Comparison of ENCODE assay signal across 8 cellular contexts in genomic region chr20:56391596-56392281, GRCh38. TPM values are rescaled to one million over a fixed set of nuclear protein-coding genes. Genes with fewer than 3 reads are reported as not detected.
DNase-seq lines count a peak whose midpoint lies in the region; ATAC-seq and TF ChIP-seq lines count a peak whose summit lies in the region.

TSS of gene AURKA (minus strand) at chr20:56392215. CDS start at chr20:56388197, 4,018 bp downstream.

- POLR2A ChIA-PET in HEK293 (lab: Yijun Ruan, JAX): interaction anchor here (0.6 to 2.4 kb wide), 13 partner anchors 9 to 238 kb away, joined by 3 to 31 read pairs (median 3); partner anchors contain the start of genes FAM210B and RTF2

- TF ChIP-seq CTCF in HEK293 (tag by site-specific recombination; IDR thresholded peaks at IDR 0.05): no peak

- H3K4me3 Mint-ChIP-seq in naive B cell: peak within 1 kb of the TSS in 1 of 8 donors; percentile 41

- no peaks in the 10 kb centered on the region for H3K9me3 ChIP-seq in HEK293 (ENCODE audit: control insufficient read depth, insufficient read depth, low read depth, low read length)
- no peaks in the 10 kb centered on the region for H3K9me3 ChIP-seq in NT2/D1 (ENCODE audit: insufficient read depth, low read length)
- H3K9me3 ChIP-seq in effector memory CD4-positive, alpha-beta T cell (ENCODE audit: control insufficient read depth, low read length): no peaks in the 10 kb centered on the region

- peaks cover 8 to 27% of the 10 kb centered on the region in 2 donors for H3K36me3 Mint-ChIP-seq in naive B cell

- H3K27me3 ChIP-seq in NT2/D1 (ENCODE audit: insufficient read depth, insufficient read length): no peaks in the 10 kb centered on the region
- no peaks in the 10 kb centered on the region for H3K27me3 ChIP-seq in effector memory CD4-positive, alpha-beta T cell (replicated peaks; ENCODE audit: control insufficient read depth, insufficient read depth, low read length, poor library complexity, severe bottlenecking)

- peak within 1 kb of the TSS; percentile 88 for H3K4me3 ChIP-seq in HEK293 (ENCODE audit: low read depth, low read length)
- H3K4me3 ChIP-seq in NT2/D1 (ENCODE audit: insufficient read length, low read depth): peak within 1 kb of the TSS; percentile 97
- peak within 1 kb of the TSS; percentile 83 for H3K4me3 ChIP-seq in effector memory CD4-positive, alpha-beta T cell (ENCODE audit: insufficient read depth, low read depth, low read length, poor library complexity, severe bottlenecking)

- H3K4me1 ChIP-seq in HEK293 (ENCODE audit: control insufficient read depth, insufficient read depth, low read length) (peaks cover 4% of the 10 kb centered on the region; the same call in 1 of the 2 replicates), NT2/D1 (ENCODE audit: insufficient read depth, insufficient read length) (peaks cover 2% of the 10 kb centered on the region)
- H3K4me1 ChIP-seq in effector memory CD4-positive, alpha-beta T cell (ENCODE audit: control insufficient read depth, insufficient read depth, low read length, poor library complexity, severe bottlenecking): peaks cover 14% of the 10 kb centered on the region

- no peaks in the 10 kb centered on the region for H3K9me3 Mint-ChIP-seq in naive B cell

- H3K27ac ChIP-seq in HEK293 (ENCODE audit: extremely low read depth, low read depth, low read length): peak within 1 kb of the TSS; percentile 83
- peak within 1 kb of the TSS; percentile 86 for H3K27ac ChIP-seq in effector memory CD4-positive, alpha-beta T cell (ENCODE audit: insufficient read depth, low read length, poor library complexity, severe bottlenecking)

- peak within 1 kb of the TSS in 4 of 6 donors; percentile 55 to 95 (median 76) for H3K27ac Mint-ChIP-seq in naive B cell

- no peaks in the 10 kb centered on the region for H3K27me3 Mint-ChIP-seq in naive B cell

- peak; percentile 0 to 1 for ATAC-seq in naive B cell (ENCODE audit: low read depth in 2 of 2)
- ATAC-seq in HG03378 (IDR thresholded peaks at IDR 0.05; ENCODE audit: unreplicated experiment): no peak

- H3K36me3 ChIP-seq in HEK293 (ENCODE audit: control insufficient read depth in 2 of 2, insufficient read depth in 1 of 2, low read length in 2 of 2): peaks cover 28 to 72% of the 10 kb centered on the region in 2 experiments
- peaks cover 69% of the 10 kb centered on the region for H3K36me3 ChIP-seq in NT2/D1 (ENCODE audit: insufficient read depth, insufficient read length, low read length)
- peaks cover 12% of the 10 kb centered on the region for H3K36me3 ChIP-seq in effector memory CD4-positive, alpha-beta T cell (ENCODE audit: control insufficient read depth, insufficient read depth, low read length)

- peaks cover 12 to 26% (median 24%) of the 10 kb centered on the region in 3 donors for H3K4me1 Mint-ChIP-seq in naive B cell

- CTCF ChIA-PET in HEK293 (lab: Yijun Ruan, JAX): interaction anchor here (1.0 kb wide), 2 partner anchors 12 to 18 kb away, joined by 3 to 5 read pairs; no protein-coding TSS in a partner anchor

- DNase-seq in NCI-H2171 treated with DMSO at 0.1 percent for 48 hours (lab: John Stamatoyannopoulos, UW): peak; percentile 64
- DNase-seq in NCI-H2171 (lab: John Stamatoyannopoulos, UW): no peak
- no peak for DNase-seq in NT2/D1 (ENCODE audit: low read depth, low spot score)
- DNase-seq in effector memory CD4-positive, alpha-beta T cell: no peak
- DNase-seq in naive B cell: no peak
- no peak for DNase-seq in ecto neural progenitor cell (ENCODE audit: low spot score)

- H3K9ac ChIP-seq in NT2/D1 (ENCODE audit: insufficient read length, low read depth): peak within 1 kb of the TSS; percentile 95

TF ChIP-seq in HEK293, 187 proteins besides CTCF, POLR2A, EP300 and RAD21 (continues in another document):
- TF ChIP-seq ZNF223 (tag by site-specific recombination; IDR thresholded peaks at IDR 0.05) (no peak), OSR2 (tag by site-specific recombination; IDR thresholded peaks at IDR 0.05) (no peak), ZNF146 (tag by site-specific recombination; IDR thresholded peaks at IDR 0.05) (no peak), ZNF341 (tag by site-specific recombination; IDR thresholded peaks at IDR 0.05; ENCODE audit: low read depth) (peak; percentile 61), ZBTB49 (tag by site-specific recombination; IDR thresholded peaks at IDR 0.05; ENCODE audit: low read depth) (no peak), ZNF677 (tag by site-specific recombination; IDR thresholded peaks at IDR 0.05) (no peak), ZNF777 (tag by site-specific recombination; IDR thresholded peaks at IDR 0.05; ENCODE audit: borderline replicate concordance) (0 out of 2 replicates have a peak, but pooled peaks have one; percentile 24), ZNF629 (tag by site-specific recombination; IDR thresholded peaks at IDR 0.05) (no peak), ZBTB10 (tag by site-specific recombination; IDR thresholded peaks at IDR 0.05) (no peak), ZNF580 (tag by site-specific recombination; IDR thresholded peaks at IDR 0.05) (0 out of 2 replicates have a peak, but pooled peaks have one; percentile 8), ZNF24 (tag by site-specific recombination; IDR thresholded peaks at IDR 0.05) (no peak), ZIC2 (tag by site-specific recombination; IDR thresholded peaks at IDR 0.05) (no peak), ZNF366 (tag by site-specific recombination; conservative IDR thresholded peaks at IDR 0.05) (no peak), ZBTB7A (tag by site-specific recombination; IDR thresholded peaks at IDR 0.05; ENCODE audit: low read depth) (no peak), ZNF549 (tag by site-specific recombination; IDR thresholded peaks at IDR 0.05) (no peak), KLF10 (tag by site-specific recombination; IDR thresholded peaks at IDR 0.05) (peak; percentile 6; the same call in 1 of the 2 replicates), ZNF335 (tag by site-specific recombination; conservative IDR thresholded peaks at IDR 0.05) (peak; percentile 94), ZNF184 (tag by site-specific recombination; IDR thresholded peaks at IDR 0.05) (no peak), GLIS2 (tag by site-specific recombination; IDR thresholded peaks at IDR 0.05) (no peak), ZSCAN4 (tag by site-specific recombination; IDR thresholded peaks at IDR 0.05) (no peak), ZNF138 (tag by site-specific recombination; IDR thresholded peaks at IDR 0.05; ENCODE audit: borderline replicate concordance) (no peak), ZNF266 (tag by site-specific recombination; IDR thresholded peaks at IDR 0.05; ENCODE audit: low read depth) (no peak), ZBTB8A (tag by site-specific recombination; IDR thresholded peaks at IDR 0.05) (peak; percentile 89)

RNA-seq across cellular contexts. Expression of gene AURKA, which starts in this region (rescaled TPM):
- 1 to 10 TPM in 2 of 6 donors, under 1 TPM in 3, not detected in 1; 0.13 to 1.6 (median 0.96) TPM for polyA plus RNA-seq in naive B cell (ENCODE audit: low read depth in 6 of 6)
